In genomic region chr2:27494284-27494943, GRCh38 we compare ENCODE assay signal across 1 cellular context.
TF ChIP-seq lines count a peak whose summit lies in the region.

No MANE protein-coding gene starts in this region.

TF ChIP-seq in HepG2, 621 proteins besides CTCF, POLR2A, EP300 and RAD21 (continued from another document and continues in another):
- peak; percentile 73; the same call in 1 of the 2 replicates for TF ChIP-seq ZBTB4 (CRISPR knock-in tag; IDR thresholded peaks at IDR 0.05; ENCODE audit: borderline replicate concordance)
- no peak for TF ChIP-seq POLR2AphosphoS2 (IDR thresholded peaks at IDR 0.05; ENCODE audit: low read depth, low read length)
- 0 out of 2 replicates have a peak, but pooled peaks have one; percentile 13 for TF ChIP-seq ZNF576 (CRISPR knock-in tag; IDR thresholded peaks at IDR 0.05)
- peak; percentile 18; the same call in 1 of the 2 replicates for TF ChIP-seq ZNF710 (CRISPR knock-in tag; IDR thresholded peaks at IDR 0.05; ENCODE audit: borderline replicate concordance)
- TF ChIP-seq ZNF329 (CRISPR knock-in tag; IDR thresholded peaks at IDR 0.05; ENCODE audit: low read depth): 0 out of 2 replicates have a peak, but pooled peaks have one; percentile 11
- peak; percentile 57; the same call in 1 of the 2 replicates for TF ChIP-seq FOSL1 (CRISPR knock-in tag; IDR thresholded peaks at IDR 0.05; ENCODE audit: borderline replicate concordance)
- 0 out of 2 replicates have a peak, but pooled peaks have one; percentile 12 for TF ChIP-seq MXD3 (CRISPR knock-in tag; IDR thresholded peaks at IDR 0.05)
- TF ChIP-seq ZNF501 (CRISPR knock-in tag; IDR thresholded peaks at IDR 0.05): 0 out of 2 replicates have a peak, but pooled peaks have one; percentile 45
- no peak for TF ChIP-seq ZNF407 (CRISPR knock-in tag; IDR thresholded peaks at IDR 0.05; ENCODE audit: not compliant biosample characterization)
- TF ChIP-seq MEIS1 (CRISPR knock-in tag; IDR thresholded peaks at IDR 0.05; ENCODE audit: borderline replicate concordance): 0 out of 2 replicates have a peak, but pooled peaks have one; percentile 37
- peak; percentile 34; the same call in 1 of the 2 replicates for TF ChIP-seq MYPOP (CRISPR knock-in tag; IDR thresholded peaks at IDR 0.05)
- TF ChIP-seq ZNF724P (CRISPR knock-in tag; IDR thresholded peaks at IDR 0.05; ENCODE audit: borderline replicate concordance): peak; percentile 68; the same call in 1 of the 2 replicates
- peak; percentile 39; the same call in 1 of the 2 replicates for TF ChIP-seq ZBTB33 (CRISPR knock-in tag; IDR thresholded peaks at IDR 0.05)
- no peak for TF ChIP-seq ZBTB40 (IDR thresholded peaks at IDR 0.05)
- 0 out of 2 replicates have a peak, but pooled peaks have one; percentile 34 for TF ChIP-seq ZBTB40 (CRISPR knock-in tag; IDR thresholded peaks at IDR 0.05)
- TF ChIP-seq ESRRA (CRISPR knock-in tag; IDR thresholded peaks at IDR 0.05; ENCODE audit: low read depth): peak; percentile 21; the same call in 1 of the 2 replicates
- TF ChIP-seq ZNF350 (CRISPR knock-in tag; IDR thresholded peaks at IDR 0.05; ENCODE audit: borderline replicate concordance, low read depth): no peak
- peak; percentile 69; the same call in 1 of the 2 replicates for TF ChIP-seq SAFB2 (CRISPR knock-in tag; IDR thresholded peaks at IDR 0.05; ENCODE audit: borderline replicate concordance, low read depth)
- 0 out of 2 replicates have a peak, but pooled peaks have one; percentile 37 for TF ChIP-seq DPF2 (CRISPR knock-in tag; IDR thresholded peaks at IDR 0.05; ENCODE audit: borderline replicate concordance, low read depth)
- TF ChIP-seq DNMT3B (CRISPR knock-in tag; conservative IDR thresholded peaks at IDR 0.05): peak; percentile 95
